In the genomic region with DNA sequence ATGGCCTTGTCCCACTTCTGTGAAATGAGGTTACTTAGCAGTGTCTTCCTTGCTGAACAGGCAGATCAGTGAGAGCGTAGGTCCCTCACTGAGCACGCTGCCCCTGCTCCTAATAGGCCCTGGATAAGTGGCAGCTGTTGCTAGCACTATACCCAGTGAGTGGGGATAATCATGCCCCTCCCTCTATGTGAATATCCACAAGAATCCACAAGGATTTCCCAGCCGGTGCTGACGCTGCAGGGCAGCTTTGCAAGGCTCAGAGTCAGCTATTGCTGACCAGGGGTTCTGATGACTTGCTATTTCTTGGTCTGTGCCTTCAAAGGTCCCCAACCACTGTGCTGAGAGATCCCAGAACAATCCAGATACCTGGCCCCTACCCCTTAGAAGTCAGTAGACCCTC, we compare ENCODE assay signal across 23 cellular contexts.
A peak's percentile ranks its signal among the peaks of the same experiment; 100 is the strongest.
DNase-seq lines count a peak whose midpoint lies in the region; ATAC-seq lines count a peak whose summit lies in the region.
"Had no signal": no experiment of that assay in that cellular context is flagged by ENCODE, and none has a peak within 500 bp of the region (broad histone marks: within the 10 kb centered on the region; RNA-seq: fewer than 3 reads in every experiment).

No MANE protein-coding gene starts in this region.

- no peak overlapping the region for H3K23ac ChIP-seq in mesendoderm (ENCODE audit: low read length)

- H3K4me3 ChIP-seq in mesendoderm (ENCODE audit: low read length) (no peak overlapping the region), urinary bladder (ENCODE audit: low read depth, low read length) (no peak overlapping the region), MG63 (no peak overlapping the region)
- H3K4me3 ChIP-seq: lung, PC-9, psoas muscle, tibial artery had no signal

- peak overlapping the region; percentile 51 for H3K56ac ChIP-seq in mesendoderm (ENCODE audit: low read length)

- DNase-seq in Right ventricle myocardium inferior (ENCODE audit: missing footprints): no peak
- no peak for DNase-seq in Right ventricle myocardium superior
- DNase-seq in amniotic epithelial cell (ENCODE audit: low read depth): peak; percentile 9
- DNase-seq in mesendoderm: no peak
- DNase-seq in activated effector memory CD4-positive, alpha-beta T cell treated with anti-CD3 and anti-CD28 coated beads, Interleukin-2, amount 50 U/mL, for 16 hours: no peak
- no peak for DNase-seq in MG63
- no peak for DNase-seq in SHP77 (lab: John Stamatoyannopoulos, UW)
- DNase-seq: activated effector memory CD4-positive, alpha-beta T cell treated with Interleukin-2 at 50 U/mL for 16 hours; amygdala; central memory CD4-positive, alpha-beta T cell; DMS79; effector CD4-positive, alpha-beta T cell; GOT3; immature natural killer cell; NCI-H1930; nephron progenitor cell; PC-9; psoas muscle; tibial artery had no signal

- H4K5ac ChIP-seq in mesendoderm (ENCODE audit: low read length): no peak overlapping the region

- no peaks in the 10 kb centered on the region for H3K79me2 ChIP-seq in mesendoderm (ENCODE audit: control insufficient read depth, insufficient read depth, low read length)

- H3K4me1 ChIP-seq in mesendoderm (ENCODE audit: control insufficient read depth, low read depth, low read length): peaks cover 3% of the 10 kb centered on the region
- H3K4me1 ChIP-seq in urinary bladder (ENCODE audit: insufficient read depth): no peaks in the 10 kb centered on the region
- H3K4me1 ChIP-seq: psoas muscle, tibial artery had no signal

- no peak overlapping the region for H3K9ac ChIP-seq in mesendoderm (ENCODE audit: low read length)

- no peak overlapping the region for H2BK15ac ChIP-seq in mesendoderm (replicated peaks; ENCODE audit: low read depth)

- H3K27me3 ChIP-seq in mesendoderm (ENCODE audit: insufficient read depth, low read length, poor library complexity) (no peaks in the 10 kb centered on the region), MG63 (no peaks in the 10 kb centered on the region)
- H3K27me3 ChIP-seq: tibial artery had no signal

- no peak overlapping the region for H2AK5ac ChIP-seq in mesendoderm (ENCODE audit: low read length)

- no CpG with 5 or more reads among the region's 4 CpGs for WGBS in mesendoderm (ENCODE audit: extremely low coverage, insufficient coverage, low lambda C conversion rate)
- 42% methylated on average over 4 of the region's 4 CpGs for WGBS in urinary bladder

- H3K4ac ChIP-seq in mesendoderm (ENCODE audit: low read depth, low read length): no peak overlapping the region

- H3K4me2 ChIP-seq in mesendoderm (ENCODE audit: low read length): no peak overlapping the region
- H3K4me2 ChIP-seq: PC-9 had no signal

- H2BK120ac ChIP-seq in mesendoderm (ENCODE audit: low read depth, low read length): no peak overlapping the region

- H3K36me3 ChIP-seq in mesendoderm (ENCODE audit: control insufficient read depth, insufficient read depth, low read length): no peaks in the 10 kb centered on the region
- no peaks in the 10 kb centered on the region for H3K36me3 ChIP-seq in urinary bladder (ENCODE audit: insufficient read depth)
- no peaks in the 10 kb centered on the region for H3K36me3 ChIP-seq in MG63

- H3K27ac ChIP-seq in mesendoderm (ENCODE audit: low read depth, low read length) (no peak overlapping the region), urinary bladder (ENCODE audit: low read depth) (peak overlapping the region; percentile 11)
- H3K27ac ChIP-seq: C4-2B, PC-9, psoas muscle, tibial artery had no signal

- no peak overlapping the region for H3K18ac ChIP-seq in mesendoderm (ENCODE audit: low read length)

- H4K8ac ChIP-seq in mesendoderm (ENCODE audit: low read depth, low read length): no peak overlapping the region

- intact Hi-C loops in Right ventricle myocardium inferior (cut with DNase I) (no loop called here), Right ventricle myocardium superior (cut with DNase I) (no loop called here)

- H3K9me3 ChIP-seq in MG63: no peaks in the 10 kb centered on the region
- H3K9me3 ChIP-seq: psoas muscle, tibial artery had no signal

- no peak overlapping the region for H2BK5ac ChIP-seq in mesendoderm (ENCODE audit: low read length)

- peaks cover 1% of the 10 kb centered on the region for H3K79me1 ChIP-seq in mesendoderm (ENCODE audit: low read length)

- ATAC-seq in Right ventricle myocardium inferior: peak; percentile 28
- no peak for ATAC-seq in Right ventricle myocardium superior (ENCODE audit: poor library complexity)
- ATAC-seq: psoas muscle; stimulated activated memory B cell treated with anti-CD40 and anti-IgM and Interleukin-4, amounts not matched to agents 10 μg/mL and 1 μg/mL and 100 μg/mL, for 72 hours had no signal
